Comparison of ENCODE assay signal across 24 cellular contexts in genomic region chr2:218391202-218391601, GRCh38. TPM values are rescaled to one million over a fixed set of nuclear protein-coding genes. Genes with fewer than 3 reads are reported as not detected.
"Had no signal": no experiment of that assay in that cellular context is flagged by ENCODE, and none has a peak within 500 bp of the region (broad histone marks: within the 10 kb centered on the region; RNA-seq: fewer than 3 reads in every experiment).

No MANE protein-coding gene starts in this region.

- H3K4me3 Mint-ChIP-seq: naive thymus-derived CD4-positive, alpha-beta T cell; nephron progenitor cell; stimulated activated effector memory CD8-positive, alpha-beta T cell treated with anti-CD3 and anti-CD28 coated beads, Interleukin-12 subunit alpha, Interleukin-12 subunit beta, amount 100 ng/mL, for 72 hours had no signal

- H3K9me3 ChIP-seq: heart left ventricle, pancreas, right lobe of liver, suprapubic skin, tibial artery, upper lobe of left lung, vagina had no signal

- H3K4me3 ChIP-seq: heart left ventricle, lung, pancreas, right lobe of liver, suprapubic skin, tibial artery, upper lobe of left lung, vagina had no signal

- ATAC-seq: esophagus mucosa; heart left ventricle; left lobe of liver; naive thymus-derived CD4-positive, alpha-beta T cell; pancreas; right lobe of liver; stimulated activated effector memory CD8-positive, alpha-beta T cell treated with anti-CD3 and anti-CD28 coated beads, Interleukin-12 subunit alpha, Interleukin-12 subunit beta, amount 100 ng/mL, for 72 hours; stimulated activated naive CD8-positive, alpha-beta T cell treated with anti-CD3 and anti-CD28 coated beads, Interleukin-15, Interleukin-2, amounts not matched to agents 100 U/mL and 50 U/mL, for 24 hours had no signal

- H3K27ac ChIP-seq: heart left ventricle, pancreas, right lobe of liver, suprapubic skin, tibial artery, upper lobe of left lung, vagina had no signal

- DNase-seq: cortex of kidney; effector memory CD4-positive, alpha-beta T cell; hypothalamus; islet precursor cell; naive thymus-derived CD4-positive, alpha-beta T cell; nephron progenitor cell; stimulated activated CD4-positive, alpha-beta T cell treated with anti-CD3 and anti-CD28 coated beads, Interleukin-4, amount 100 ng/mL, for 1 hour; stimulated activated CD8-positive, alpha-beta memory T cell treated with anti-CD3 and anti-CD28 coated beads, Interleukin-4, amount 100 ng/mL, for 48 hours; stimulated activated naive CD8-positive, alpha-beta T cell treated with anti-CD3 and anti-CD28 coated beads, Interleukin-15, Interleukin-2, amounts not matched to agents 100 U/mL and 50 U/mL, for 24 hours; tibial artery had no signal

- H3K36me3 Mint-ChIP-seq: naive thymus-derived CD4-positive, alpha-beta T cell had no signal

- FAIRE-seq: endometrium, frontal cortex, pancreas had no signal

- H3K27me3 ChIP-seq: heart left ventricle, pancreas, right lobe of liver, suprapubic skin, upper lobe of left lung, vagina had no signal

- H3K9me3 Mint-ChIP-seq: naive thymus-derived CD4-positive, alpha-beta T cell; nephron progenitor cell; stimulated activated effector memory CD8-positive, alpha-beta T cell treated with anti-CD3 and anti-CD28 coated beads, Interleukin-12 subunit alpha, Interleukin-12 subunit beta, amount 100 ng/mL, for 72 hours had no signal

- H3K36me3 ChIP-seq: heart left ventricle, pancreas, right lobe of liver, suprapubic skin, tibial artery, vagina had no signal

- H3K27ac Mint-ChIP-seq: nephron progenitor cell; progenitor cell of endocrine pancreas; stimulated activated effector memory CD8-positive, alpha-beta T cell treated with anti-CD3 and anti-CD28 coated beads, Interleukin-12 subunit alpha, Interleukin-12 subunit beta, amount 100 ng/mL, for 72 hours had no signal

RNA-seq across cellular contexts. Expression of gene VIL1, which starts 27.7 kb away (rescaled TPM):
- polyA plus RNA-seq: fibroblast of lung had no signal

RNA-seq across cellular contexts. Expression of gene CATIP, which starts 34.5 kb away (rescaled TPM):
- polyA plus RNA-seq: fibroblast of lung; naive thymus-derived CD4-positive, alpha-beta T cell had no signal
